ENCODE assay signal across 9 cellular contexts in the genomic region with DNA sequence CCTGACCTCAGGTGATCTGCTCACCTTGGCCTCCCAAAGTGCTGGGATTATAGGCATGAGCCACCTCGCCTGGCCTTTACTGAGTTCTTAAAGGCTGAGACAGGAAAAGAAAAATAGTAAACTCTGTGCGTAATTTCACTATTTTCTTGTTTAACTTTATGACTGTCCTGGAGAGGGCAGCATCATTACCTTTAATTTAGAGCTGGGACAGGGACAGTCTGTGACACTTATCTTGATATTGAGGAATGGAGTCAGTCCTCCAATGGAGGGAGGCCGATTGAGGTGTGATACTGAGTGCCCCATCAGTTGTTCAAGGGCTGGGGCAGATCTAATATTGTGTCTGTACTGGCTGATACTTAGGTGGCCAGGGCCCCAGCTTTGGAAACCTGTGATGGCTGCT. TPM values are rescaled to one million over a fixed set of nuclear protein-coding genes. Genes with fewer than 3 reads are reported as not detected.
DNase-seq lines count a peak whose midpoint lies in the region; TF ChIP-seq lines count a peak whose summit lies in the region.
"Had no signal": no experiment of that assay in that cellular context is flagged by ENCODE, and none has a peak within 500 bp of the region (broad histone marks: within the 10 kb centered on the region; RNA-seq: fewer than 3 reads in every experiment).

No MANE protein-coding gene starts in this region.

- peaks cover 0 to 3% (median 0%) of the 10 kb centered on the region in 5 experiments for H3K9me3 Mint-ChIP-seq in brain
- H3K9me3 Mint-ChIP-seq in osteocyte (ENCODE audit: unreplicated experiment), result no peaks in the 10 kb centered on the region
- H3K9me3 Mint-ChIP-seq: activated naive CD4-positive, alpha-beta T cell treated with anti-CD3 and anti-CD28 coated beads, Interleukin-2, amount 50 U/mL, for 24 hours had no signal

- peaks cover 3% of the 10 kb centered on the region for H3K27me3 Mint-ChIP-seq in brain
- peaks cover 2% of the 10 kb centered on the region for H3K27me3 Mint-ChIP-seq in osteocyte (ENCODE audit: unreplicated experiment)
- H3K27me3 Mint-ChIP-seq: activated naive CD4-positive, alpha-beta T cell treated with anti-CD3 and anti-CD28 coated beads, Interleukin-2, amount 50 U/mL, for 24 hours had no signal

- no peak overlapping the region for H3K4me3 ChIP-seq in LNCaP clone FGC (ENCODE audit: low read depth, low read length)
- H3K4me3 ChIP-seq in coronary artery, result no peak overlapping the region

- no peak overlapping the region for H3K27ac ChIP-seq in coronary artery

- H3K4me3 Mint-ChIP-seq in brain (no peak overlapping the region), osteocyte (ENCODE audit: unreplicated experiment) (no peak overlapping the region)

- H3K27ac Mint-ChIP-seq in brain, result no peak overlapping the region
- H3K27ac Mint-ChIP-seq in osteocyte (ENCODE audit: unreplicated experiment), result no peak overlapping the region

- peak; percentile 36 for DNase-seq in NOMO-1 treated with DMSO at 0.1 percent for 48 hours (lab: John Stamatoyannopoulos, UW; ENCODE audit: unreplicated experiment)
- no peak for DNase-seq in NOMO-1 treated with dmso at 0.1 percent for 144 hours (lab: John Stamatoyannopoulos, UW; ENCODE audit: unreplicated experiment)
- DNase-seq in LNCaP clone FGC (ENCODE audit: low read depth), result no peak
- DNase-seq in osteocyte (ENCODE audit: extremely low spot score, unreplicated experiment), result no peak
- no peak for DNase-seq in coronary artery (ENCODE audit: low spot score)
- no peak for DNase-seq in NK-92 treated with Interleukin-12 subunit alpha and Interleukin-12 subunit beta, amount 100 ng/mL, for 24 hours (lab: John Stamatoyannopoulos, UW)
- DNase-seq in HPDE6-E6E7 (ENCODE audit: extremely low spot score), result no peak

- H3K36me3 Mint-ChIP-seq in brain (no peaks in the 10 kb centered on the region), osteocyte (ENCODE audit: unreplicated experiment) (no peaks in the 10 kb centered on the region)

- TF ChIP-seq CTCF in LNCaP clone FGC (IDR thresholded peaks at IDR 0.05; ENCODE audit: control insufficient read depth, extremely low read depth, insufficient read depth), result peak; percentile 14; the same call in 1 of the 2 replicates
- peak; percentile 39 to 41 for TF ChIP-seq CTCF in brain (conservative IDR thresholded peaks at IDR 0.05)
- peak; percentile 32 for TF ChIP-seq CTCF in osteocyte (IDR thresholded peaks at IDR 0.05)
- no peak for TF ChIP-seq CTCF in coronary artery (IDR thresholded peaks at IDR 0.05)

- H3K4me1 Mint-ChIP-seq in brain (no peaks in the 10 kb centered on the region), osteocyte (ENCODE audit: unreplicated experiment) (peaks cover 1% of the 10 kb centered on the region)

RNA-seq across cellular contexts. Expression of gene SPN, which starts 21.5 kb away (rescaled TPM):
- polyA plus RNA-seq in brain (ENCODE audit: insufficient read depth, low read depth, low replicate concordance), result 0.37 TPM
- total RNA-seq in osteocyte, result not detected in 2 replicates

RNA-seq across cellular contexts. Expression of gene QPRT, which starts 37.4 kb away (rescaled TPM):
- 9.4 TPM for polyA plus RNA-seq in brain (ENCODE audit: insufficient read depth, low read depth, low replicate concordance)
- total RNA-seq in osteocyte, result 23.5 and 30.1 TPM in 2 replicates
